In genomic region chr10:113480828-113481502, GRCh38 we compare ENCODE assay signal across 22 cellular contexts.
DNase-seq lines count a peak whose midpoint lies in the region; ATAC-seq, FAIRE-seq and TF ChIP-seq lines count a peak whose summit lies in the region.
"Had no signal": no experiment of that assay in that cellular context is flagged by ENCODE, and none has a peak within 500 bp of the region (broad histone marks: within the 10 kb centered on the region; RNA-seq: fewer than 3 reads in every experiment).

No MANE protein-coding gene starts in this region.

- H3K4me1 ChIP-seq in stomach: peaks cover 0 to 7% (median 0%) of the 10 kb centered on the region in 4 donors
- H3K4me1 ChIP-seq: A549 had no signal

- WGBS in stomach, 5 donors: 29 to 49% (median 39%) methylated on average over 6 of the region's 6 CpGs

- H3K36me3 ChIP-seq in bronchial epithelial cell (ENCODE audit: control insufficient read depth, insufficient read depth, low read length): no peaks in the 10 kb centered on the region
- no peaks in the 10 kb centered on the region for H3K36me3 ChIP-seq in stomach
- H3K36me3 ChIP-seq: BLaER1 had no signal

- no peak for TF ChIP-seq EP300 in stomach (IDR thresholded peaks at IDR 0.05)

- DNase-seq in SIG-M5 treated with dmso at 0.1 percent for 504 hours (lab: John Stamatoyannopoulos, UW; ENCODE audit: unreplicated experiment): peak; percentile 12
- no peak for DNase-seq in SIG-M5 (lab: John Stamatoyannopoulos, UW)
- DNase-seq in NCI-H748 (lab: John Stamatoyannopoulos, UW; ENCODE audit: unreplicated experiment): peak; percentile 68
- peak; percentile 91 for DNase-seq in bronchial epithelial cell (ENCODE audit: low read depth)
- peak; percentile 61 for DNase-seq in stomach
- no peak for DNase-seq in NCI-H526 treated with DMSO at 0.1 percent for 48 hours (lab: John Stamatoyannopoulos, UW)
- no peak for DNase-seq in GM10248 (ENCODE audit: extremely low spot score)
- DNase-seq: activated CD4-positive, alpha-beta T cell treated with anti-CD3 and anti-CD28 coated beads for 1 hour; cortex of kidney; foreskin fibroblast; GF-D8; NCI-H187; substantia nigra; SW 1271 had no signal

- H3K27ac ChIP-seq in stomach: peak overlapping the region in 2 of 5 donors; percentile 53 to 57
- H3K27ac ChIP-seq: A549, BLaER1 had no signal

- TF ChIP-seq POLR2A in stomach (IDR thresholded peaks at IDR 0.05): no peak

- peaks cover 15 to 34% (median 19%) of the 10 kb centered on the region in 4 donors for H3K9me3 ChIP-seq in stomach

- FAIRE-seq in bronchial epithelial cell (lab: Jason Lieb, UNC): no peak
- FAIRE-seq: A549, D721Med, endothelial cell of umbilical vein, GM12878, H1, keratinocyte had no signal

- CTCF ChIA-PET in GM10248 (lab: Yijun Ruan, JAX): no interaction called here

- H3K27me3 ChIP-seq in bronchial epithelial cell (ENCODE audit: control insufficient read depth, insufficient read depth, low read length) (peaks cover 2% of the 10 kb centered on the region), stomach (no peaks in the 10 kb centered on the region)
- H3K27me3 ChIP-seq: BLaER1 had no signal

- POLR2A ChIA-PET in GM10248 (lab: Yijun Ruan, JAX): no interaction called here

- H3K4me3 ChIP-seq in bronchial epithelial cell (ENCODE audit: low read depth, low read length) (no peak overlapping the region), stomach (no peak overlapping the region)
- H3K4me3 ChIP-seq: A549, BLaER1, GM12878 had no signal

- no peak for TF ChIP-seq CTCF in bronchial epithelial cell (IDR thresholded peaks at IDR 0.05; ENCODE audit: insufficient read depth, low read length, severe bottlenecking)
- TF ChIP-seq CTCF in stomach (IDR thresholded peaks at IDR 0.05): no peak
- no peak for TF ChIP-seq CTCF in GM10248 (IDR thresholded peaks at IDR 0.05; ENCODE audit: control extremely low read depth, extremely low read depth, low read depth, missing control alignments)

- intact Hi-C loops in stomach (cut with DNase I; ENCODE audit: low total_unique reads): no loop called here

- no peak for ATAC-seq in HG03095 (IDR thresholded peaks at IDR 0.05; ENCODE audit: unreplicated experiment)
- ATAC-seq: A549, GM12878 had no signal

Comparison
In these comparisons a context has a peak if more than half of its experiments do, and no peak if none do; other contexts are left out.
1. DNase-seq: peak in SIG-M5 treated with dmso at 0.1 percent for 504 hours (single experiment), NCI-H748 (single experiment), bronchial epithelial cell (single experiment) and stomach (single experiment); none in SIG-M5 (single experiment), NCI-H526 treated with DMSO at 0.1 percent for 48 hours (single experiment) and GM10248 (single experiment).